34 cellular contexts compared by ENCODE assay signal in the genomic region with DNA sequence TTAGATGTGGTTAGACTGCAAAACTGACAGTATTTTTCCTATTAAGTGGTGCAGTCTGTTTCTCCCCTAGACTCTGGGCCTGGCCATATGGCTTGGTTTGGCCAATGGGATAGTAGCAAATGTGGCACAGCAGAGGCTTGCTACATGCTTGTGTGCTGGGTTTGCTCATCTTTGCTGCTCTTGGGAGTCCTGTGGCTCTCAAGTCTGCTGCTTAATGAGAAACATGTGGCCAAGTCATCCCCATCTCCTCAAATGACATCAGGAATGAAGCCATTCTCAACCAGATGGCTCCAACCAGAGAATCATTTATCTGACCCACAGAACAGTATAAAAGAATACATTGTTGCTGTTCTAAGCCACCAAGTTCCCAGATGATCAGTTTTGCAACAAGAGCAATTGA. TPM values are rescaled to one million over a fixed set of nuclear protein-coding genes. Genes with fewer than 3 reads are reported as not detected.
DNase-seq lines count a peak whose midpoint lies in the region; ATAC-seq and TF ChIP-seq lines count a peak whose summit lies in the region.
"Had no signal": no experiment of that assay in that cellular context is flagged by ENCODE, and none has a peak within 500 bp of the region (broad histone marks: within the 10 kb centered on the region; RNA-seq: fewer than 3 reads in every experiment).

No MANE protein-coding gene starts in this region.

- H3K27me3 ChIP-seq in SK-N-SH (ENCODE audit: insufficient read depth) (no peaks in the 10 kb centered on the region), esophagus squamous epithelium (no peaks in the 10 kb centered on the region)
- H3K27me3 ChIP-seq: adrenal gland, breast epithelium, colonic mucosa, SJSA1 had no signal

- H3K4me3 ChIP-seq in SK-N-SH (ENCODE audit: low read depth in 2 of 2, low read length in 1 of 2) (no peak overlapping the region), foreskin fibroblast (ENCODE audit: low read depth in 1 of 2, low read length in 2 of 2) (no peak overlapping the region), esophagus squamous epithelium (no peak overlapping the region)
- H3K4me3 ChIP-seq: adrenal gland, breast epithelium, colonic mucosa, SJSA1, smooth muscle cell had no signal

- H3K4me1 ChIP-seq in SK-N-SH (ENCODE audit: control insufficient read depth in 1 of 2, insufficient read depth in 2 of 2, low read depth in 1 of 2, low read length in 1 of 2) = peaks cover 0 to 9% of the 10 kb centered on the region in 2 experiments; a peak in 3 of 4 replicates
- H3K4me1 ChIP-seq in esophagus squamous epithelium = no peaks in the 10 kb centered on the region
- H3K4me1 ChIP-seq: breast epithelium, colonic mucosa, SJSA1 had no signal

- no peak for ATAC-seq in HG02981 (IDR thresholded peaks at IDR 0.05; ENCODE audit: unreplicated experiment)
- ATAC-seq: activated T-cell treated with anti-CD3 and anti-CD28 coated beads, Interleukin-2, amount 50 U/mL, for 4 hours; esophagus mucosa; naive thymus-derived CD4-positive, alpha-beta T cell; Panc1; T-helper 17 cell had no signal

- no peaks in the 10 kb centered on the region for H3F3A ChIP-seq in SK-N-SH (replicated peaks; ENCODE audit: insufficient read depth)

- POLR2A ChIA-PET in SK-N-SH (lab: Yijun Ruan, JAX) (no interaction called here), RWPE1 (lab: Yijun Ruan, JAX; ENCODE audit: low non-redundant PET) (no interaction called here)

- no peak overlapping the region for H3K9ac ChIP-seq in SK-N-SH

- no peaks in the 10 kb centered on the region for H4K20me1 ChIP-seq in SK-N-SH (ENCODE audit: insufficient read depth)

- TF ChIP-seq RAD21 in SK-N-SH (IDR thresholded peaks at IDR 0.05; ENCODE audit: low read length) = no peak

- DNase-seq in AG08395 (ENCODE audit: low spot score) (peak; percentile 70), DMS 273 (lab: John Stamatoyannopoulos, UW; ENCODE audit: unreplicated experiment) (peak; percentile 75), SK-N-SH (peak; percentile 27), foreskin fibroblast (peak; percentile 82 to 93), esophagus squamous epithelium (lab: John Stamatoyannopoulos, UW) (no peak), RWPE1 (ENCODE audit: low spot score) (no peak)
- DNase-seq: activated CD4-positive, alpha-beta T cell treated with anti-CD3 and anti-CD28 coated beads for 48 hours; activated naive CD4-positive, alpha-beta T cell; activated T-cell treated with anti-CD3 and anti-CD28 coated beads, Interleukin-2, amount 50 U/mL, for 4 hours; CD4-positive, alpha-beta memory T cell; colonic mucosa; DMS153; effector memory CD4-positive, alpha-beta T cell; GF-D8; GOT3; KBM-7; mesendoderm; MM.1S; naive thymus-derived CD4-positive, alpha-beta T cell; NCI-H1417 treated with DMSO at 0.1 percent for 48 hours; NCI-H2107; NCI-H510A; stimulated activated CD4-positive, alpha-beta T cell treated with anti-CD3 and anti-CD28 coated beads, Interleukin-2, amount 100 ng/mL, for 24 hours; T-helper 17 cell had no signal

- TF ChIP-seq POLR2A in esophagus squamous epithelium (IDR thresholded peaks at IDR 0.05) = no peak

- H3K9me3 ChIP-seq in SK-N-SH (no peaks in the 10 kb centered on the region), esophagus squamous epithelium (no peaks in the 10 kb centered on the region)
- H3K9me3 ChIP-seq: colonic mucosa, SJSA1 had no signal

- TF ChIP-seq EP300 in SK-N-SH (IDR thresholded peaks at IDR 0.05; ENCODE audit: borderline replicate concordance in 1 of 2, low read depth in 1 of 2, low read length in 1 of 2) = peak in 1 of 2 experiments; percentile 52; a peak in 1 of 4 replicates

- H3K27ac ChIP-seq in SK-N-SH (ENCODE audit: low read depth in 2 of 2, low read length in 1 of 2) (peak overlapping the region in 1 of 2 experiments; percentile 69; a peak in 2 of 4 replicates), esophagus squamous epithelium (no peak overlapping the region), RWPE1 (no peak overlapping the region)
- H3K27ac ChIP-seq: adrenal gland, breast epithelium, colonic mucosa, SJSA1 had no signal

- intact Hi-C loops in esophagus squamous epithelium (cut with DNase I) = no loop called here

- no peak overlapping the region for H3K4me2 ChIP-seq in SK-N-SH
- H3K4me2 ChIP-seq: smooth muscle cell had no signal

- CTCF ChIA-PET in SK-N-SH (lab: Yijun Ruan, JAX) = no interaction called here
- CTCF ChIA-PET in RWPE1 (lab: Yijun Ruan, JAX) = no interaction called here

- TF ChIP-seq CTCF in SK-N-SH (IDR thresholded peaks at IDR 0.05) (no peak), foreskin fibroblast (IDR thresholded peaks at IDR 0.05; ENCODE audit: low read depth, low read length) (no peak), esophagus squamous epithelium (IDR thresholded peaks at IDR 0.05) (no peak), RWPE1 (conservative IDR thresholded peaks at IDR 0.05; ENCODE audit: low read depth) (no peak)

- no peaks in the 10 kb centered on the region for H3K79me2 ChIP-seq in SK-N-SH (ENCODE audit: insufficient read depth)

- H3K9me2 ChIP-seq in SK-N-SH = no peaks in the 10 kb centered on the region

- H3K36me3 ChIP-seq in SK-N-SH (replicated peaks in 1 of 2; ENCODE audit: control insufficient read depth in 1 of 2, insufficient read depth in 2 of 2, low read length in 1 of 2) = no peaks in the 10 kb centered on the region
- no peaks in the 10 kb centered on the region for H3K36me3 ChIP-seq in esophagus squamous epithelium
- H3K36me3 ChIP-seq: adrenal gland, breast epithelium, colonic mucosa, SJSA1 had no signal

- H2AFZ ChIP-seq in SK-N-SH (ENCODE audit: low read depth) = no peak overlapping the region

TF ChIP-seq in SK-N-SH, 30 proteins besides CTCF, POLR2A, EP300 and RAD21:
- TF ChIP-seq MXI1 (IDR thresholded peaks at IDR 0.05; ENCODE audit: low read depth, low read length) = peak; percentile 25; the same call in 1 of the 2 replicates
- no peak for TF ChIP-seq EZH2phosphoT487 (IDR thresholded peaks at IDR 0.05; ENCODE audit: borderline replicate concordance, low read depth)
- TF ChIP-seq, protein P1, sequence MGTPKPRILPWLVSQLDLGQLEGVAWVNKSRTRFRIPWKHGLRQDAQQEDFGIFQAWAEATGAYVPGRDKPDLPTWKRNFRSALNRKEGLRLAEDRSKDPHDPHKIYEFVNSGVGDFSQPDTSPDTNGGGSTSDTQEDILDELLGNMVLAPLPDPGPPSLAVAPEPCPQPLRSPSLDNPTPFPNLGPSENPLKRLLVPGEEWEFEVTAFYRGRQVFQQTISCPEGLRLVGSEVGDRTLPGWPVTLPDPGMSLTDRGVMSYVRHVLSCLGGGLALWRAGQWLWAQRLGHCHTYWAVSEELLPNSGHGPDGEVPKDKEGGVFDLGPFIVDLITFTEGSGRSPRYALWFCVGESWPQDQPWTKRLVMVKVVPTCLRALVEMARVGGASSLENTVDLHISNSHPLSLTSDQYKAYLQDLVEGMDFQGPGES (IDR thresholded peaks at IDR 0.05; ENCODE audit: low read depth, low read length) = no peak
- no peak for TF ChIP-seq ELF1 (IDR thresholded peaks at IDR 0.05)
- TF ChIP-seq, protein P2, sequence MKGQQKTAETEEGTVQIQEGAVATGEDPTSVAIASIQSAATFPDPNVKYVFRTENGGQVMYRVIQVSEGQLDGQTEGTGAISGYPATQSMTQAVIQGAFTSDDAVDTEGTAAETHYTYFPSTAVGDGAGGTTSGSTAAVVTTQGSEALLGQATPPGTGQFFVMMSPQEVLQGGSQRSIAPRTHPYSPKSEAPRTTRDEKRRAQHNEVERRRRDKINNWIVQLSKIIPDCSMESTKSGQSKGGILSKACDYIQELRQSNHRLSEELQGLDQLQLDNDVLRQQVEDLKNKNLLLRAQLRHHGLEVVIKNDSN (IDR thresholded peaks at IDR 0.05; ENCODE audit: borderline replicate concordance, low read depth) = no peak
- peak; percentile 48; the same call in 1 of the 2 replicates for TF ChIP-seq TCF12 (IDR thresholded peaks at IDR 0.05)
- no peak for TF ChIP-seq RFX5 (IDR thresholded peaks at IDR 0.05; ENCODE audit: low read length)
- no peak for TF ChIP-seq FOSL2 (IDR thresholded peaks at IDR 0.05; ENCODE audit: borderline replicate concordance, low read depth)
- no peak for TF ChIP-seq USF2 (IDR thresholded peaks at IDR 0.05; ENCODE audit: borderline replicate concordance, low read depth, low read length)
- peak; percentile 56 for TF ChIP-seq RCOR1 (IDR thresholded peaks at IDR 0.05; ENCODE audit: low read length)
- TF ChIP-seq JUND (IDR thresholded peaks at IDR 0.05) = no peak
- no peak for TF ChIP-seq YY1 (IDR thresholded peaks at IDR 0.05; ENCODE audit: low read depth)
- no peak for TF ChIP-seq RXRA (IDR thresholded peaks at IDR 0.05; ENCODE audit: borderline replicate concordance, low read depth)
- TF ChIP-seq, protein P3, sequence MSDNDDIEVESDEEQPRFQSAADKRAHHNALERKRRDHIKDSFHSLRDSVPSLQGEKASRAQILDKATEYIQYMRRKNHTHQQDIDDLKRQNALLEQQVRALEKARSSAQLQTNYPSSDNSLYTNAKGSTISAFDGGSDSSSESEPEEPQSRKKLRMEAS (IDR thresholded peaks at IDR 0.05; ENCODE audit: low read depth) = no peak

RNA-seq across cellular contexts. Expression of gene PAX3, which starts 57.1 kb away (rescaled TPM):
- not detected in 2 replicates for polyA plus RNA-seq in SK-N-SH (2012; rRNA removed)
- polyA plus RNA-seq in SK-N-SH (2012; cell fraction: cytosol; rRNA removed) = not detected in 2 replicates
- 0.11 TPM in 1 of 2 replicates, not detected in the other for polyA plus RNA-seq in SK-N-SH (2012; cell fraction: nucleus; rRNA removed)
- not detected for total RNA-seq in esophagus squamous epithelium
- total RNA-seq: activated CD8-positive, alpha-beta memory T cell treated with anti-CD3 and anti-CD28 coated beads for 36 hours; activated T-cell treated with anti-CD3 and anti-CD28 coated beads, Interleukin-2, amount 50 U/mL, for 4 hours; adrenal gland; CD4-positive, alpha-beta memory T cell; esophagus mucosa; naive thymus-derived CD4-positive, alpha-beta T cell; omental fat pad; T-helper 17 cell had no signal
- polyA plus RNA-seq: adrenal gland; CD4-positive, alpha-beta memory T cell; naive thymus-derived CD4-positive, alpha-beta T cell; smooth muscle cell; urinary bladder had no signal

Comparison
In these comparisons a context has a peak if more than half of its experiments do, and no peak if none do; other contexts are left out.
1. DNase-seq: peak in AG08395 (single experiment), DMS 273 (single experiment), SK-N-SH (single experiment) and foreskin fibroblast (2 of 2); none in esophagus squamous epithelium (single experiment) and RWPE1 (single experiment).